Comparison of ENCODE assay signal across 16 cellular contexts in genomic region chr12:124259168-124260066, GRCh38. TPM values are rescaled to one million over a fixed set of nuclear protein-coding genes. Genes with fewer than 3 reads are reported as not detected.
A peak's percentile ranks its signal among the peaks of the same experiment; 100 is the strongest.
DNase-seq lines count a peak whose midpoint lies in the region; TF ChIP-seq lines count a peak whose summit lies in the region.
"Had no signal": no experiment of that assay in that cellular context is flagged by ENCODE, and none has a peak within 500 bp of the region (broad histone marks: within the 10 kb centered on the region; RNA-seq: fewer than 3 reads in every experiment).

No MANE protein-coding gene starts in this region.

- H2AFZ ChIP-seq in trophoblast cell (ENCODE audit: insufficient read depth, low read length, poor library complexity) = no peak overlapping the region

- H3K4me1 ChIP-seq in trophoblast cell (ENCODE audit: control insufficient read depth in 1 of 2, insufficient read depth in 2 of 2, low read length in 2 of 2) = peaks cover 0 to 3% of the 10 kb centered on the region in 2 experiments
- H3K4me1 ChIP-seq: esophagus squamous epithelium had no signal

- no peak for TF ChIP-seq CTCF in WERI-Rb-1 (IDR thresholded peaks at IDR 0.05; ENCODE audit: low read depth, low read length)
- TF ChIP-seq CTCF in chondrocyte (IDR thresholded peaks at IDR 0.05) = no peak

- H3K79me2 ChIP-seq in trophoblast cell (ENCODE audit: control insufficient read depth, insufficient read depth, low read length, poor library complexity) = no peaks in the 10 kb centered on the region

- peak; percentile 30 for DNase-seq in GDM1 (lab: John Stamatoyannopoulos, UW)
- DNase-seq in NCI-H82 (lab: John Stamatoyannopoulos, UW) = peak; percentile 78
- DNase-seq in WERI-Rb-1 = peak; percentile 61
- peak; percentile 53 to 71 for DNase-seq in trophoblast cell
- no peak for DNase-seq in activated CD4-positive, alpha-beta memory T cell treated with anti-CD3 and anti-CD28 coated beads, Interleukin-2, amount 10 ng/mL, durations not matched to agents 7 days and 5 days
- DNase-seq in chondrocyte (ENCODE audit: low spot score) = no peak
- DNase-seq in NCI-H1694 (lab: John Stamatoyannopoulos, UW) = no peak
- DNase-seq: activated CD8-positive, alpha-beta memory T cell treated with anti-CD3 and anti-CD28 coated beads, Interleukin-2, amount 50 U/mL, for 4 hours; activated naive CD8-positive, alpha-beta T cell treated with anti-CD3 and anti-CD28 coated beads for 36 hours; cerebellar nuclear complex; esophagus squamous epithelium; NCI-H1092 treated with DMSO at 0.1 percent for 48 hours; NCI-H446 treated with DMSO at 0.1 percent for 48 hours had no signal

- no peaks in the 10 kb centered on the region for H3K36me3 Mint-ChIP-seq in activated CD4-positive, alpha-beta memory T cell treated with anti-CD3 and anti-CD28 coated beads, Interleukin-2, amount 10 ng/mL, durations not matched to agents 7 days and 5 days (ENCODE audit: low read depth)
- peaks cover 1% of the 10 kb centered on the region for H3K36me3 Mint-ChIP-seq in chondrocyte (ENCODE audit: low read depth)
- H3K36me3 Mint-ChIP-seq: activated naive CD8-positive, alpha-beta T cell treated with anti-CD3 and anti-CD28 coated beads for 36 hours had no signal

- H3K4me3 ChIP-seq in WERI-Rb-1 (ENCODE audit: low read depth, low read length) (peak overlapping the region; percentile 18), trophoblast cell (ENCODE audit: low read depth, low read length) (no peak overlapping the region)
- H3K4me3 ChIP-seq: esophagus squamous epithelium had no signal

- no peak overlapping the region for H2BK120ac ChIP-seq in trophoblast cell (ENCODE audit: insufficient read depth, low read length, poor library complexity)

- H3K4ac ChIP-seq in trophoblast cell (ENCODE audit: low read depth, low read length) = no peak overlapping the region

- H3K27ac ChIP-seq in WERI-Rb-1 = peak overlapping the region; percentile 52
- H3K27ac ChIP-seq in trophoblast cell (ENCODE audit: low read depth, low read length) = no peak overlapping the region
- H3K27ac ChIP-seq: esophagus squamous epithelium, VCaP had no signal

- no peak overlapping the region for H3K18ac ChIP-seq in trophoblast cell (ENCODE audit: low read length)

- WGBS in trophoblast cell (ENCODE audit: extremely low coverage, insufficient coverage, insufficient read length) = no CpG with 5 or more reads among the region's 23 CpGs

- H3K9ac ChIP-seq in trophoblast cell (ENCODE audit: low read length) = no peak overlapping the region

- no peak overlapping the region for H2BK12ac ChIP-seq in trophoblast cell (ENCODE audit: low read length)

- H3K9me3 ChIP-seq in WERI-Rb-1 (ENCODE audit: severe bottlenecking) (no peaks in the 10 kb centered on the region), trophoblast cell (ENCODE audit: insufficient read depth, low read depth, low read length) (no peaks in the 10 kb centered on the region)
- H3K9me3 ChIP-seq: esophagus squamous epithelium had no signal

- no peak overlapping the region for H2AK5ac ChIP-seq in trophoblast cell (ENCODE audit: low read length)

- H3K4me1 Mint-ChIP-seq in activated CD4-positive, alpha-beta memory T cell treated with anti-CD3 and anti-CD28 coated beads, Interleukin-2, amount 10 ng/mL, durations not matched to agents 7 days and 5 days = peaks cover 3% of the 10 kb centered on the region
- peaks cover 20% of the 10 kb centered on the region for H3K4me1 Mint-ChIP-seq in chondrocyte (ENCODE audit: low read depth)

- no peak overlapping the region for H4K12ac ChIP-seq in trophoblast cell (ENCODE audit: low read depth, low read length)

- H4K8ac ChIP-seq in trophoblast cell (ENCODE audit: low read depth, low read length) = no peak overlapping the region

- no peaks in the 10 kb centered on the region for H3K9me3 Mint-ChIP-seq in activated CD4-positive, alpha-beta memory T cell treated with anti-CD3 and anti-CD28 coated beads, Interleukin-2, amount 10 ng/mL, durations not matched to agents 7 days and 5 days
- no peaks in the 10 kb centered on the region for H3K9me3 Mint-ChIP-seq in chondrocyte (ENCODE audit: low read depth)
- H3K9me3 Mint-ChIP-seq: activated naive CD8-positive, alpha-beta T cell treated with anti-CD3 and anti-CD28 coated beads for 36 hours had no signal

- H3K36me3 ChIP-seq in WERI-Rb-1 (no peaks in the 10 kb centered on the region), trophoblast cell (ENCODE audit: control insufficient read depth in 1 of 2, insufficient read depth in 2 of 2, low read length in 2 of 2) (no peaks in the 10 kb centered on the region)
- H3K36me3 ChIP-seq: esophagus squamous epithelium had no signal

- H4K91ac ChIP-seq in trophoblast cell (ENCODE audit: low read depth, low read length) = no peak overlapping the region

- no peak overlapping the region for H3K23ac ChIP-seq in trophoblast cell (ENCODE audit: low read length)

- H3K27me3 Mint-ChIP-seq in activated CD4-positive, alpha-beta memory T cell treated with anti-CD3 and anti-CD28 coated beads, Interleukin-2, amount 10 ng/mL, durations not matched to agents 7 days and 5 days = peaks cover 30% of the 10 kb centered on the region
- H3K27me3 Mint-ChIP-seq in chondrocyte (ENCODE audit: low read depth) = peaks cover 43% of the 10 kb centered on the region

- POLR2A ChIA-PET in activated CD4-positive, alpha-beta memory T cell treated with anti-CD3 and anti-CD28 coated beads, Interleukin-2, amount 10 ng/mL, durations not matched to agents 7 days and 5 days (lab: Charles Lee) = no interaction called here

- H2BK5ac ChIP-seq in trophoblast cell (ENCODE audit: low read depth, low read length, poor library complexity) = no peak overlapping the region

- H3K27me3 ChIP-seq in WERI-Rb-1 (ENCODE audit: insufficient read depth, low read depth, severe bottlenecking) (no peaks in the 10 kb centered on the region), trophoblast cell (ENCODE audit: insufficient read depth, low read length) (no peaks in the 10 kb centered on the region)

- no peak overlapping the region for H3K4me2 ChIP-seq in trophoblast cell (ENCODE audit: low read length)

- H3K79me1 ChIP-seq in trophoblast cell (ENCODE audit: low read length) = no peaks in the 10 kb centered on the region

- CTCF ChIA-PET in activated CD4-positive, alpha-beta memory T cell treated with anti-CD3 and anti-CD28 coated beads, Interleukin-2, amount 10 ng/mL, durations not matched to agents 7 days and 5 days (lab: Charles Lee) = no interaction called here

- H3K4me3 Mint-ChIP-seq in activated CD4-positive, alpha-beta memory T cell treated with anti-CD3 and anti-CD28 coated beads, Interleukin-2, amount 10 ng/mL, durations not matched to agents 7 days and 5 days = no peak overlapping the region
- H3K4me3 Mint-ChIP-seq in chondrocyte (ENCODE audit: unreplicated experiment) = no peak overlapping the region
- H3K4me3 Mint-ChIP-seq: activated naive CD8-positive, alpha-beta T cell treated with anti-CD3 and anti-CD28 coated beads for 36 hours had no signal

- no peak overlapping the region for H3K27ac Mint-ChIP-seq in activated CD4-positive, alpha-beta memory T cell treated with anti-CD3 and anti-CD28 coated beads, Interleukin-2, amount 10 ng/mL, durations not matched to agents 7 days and 5 days
- no peak overlapping the region for H3K27ac Mint-ChIP-seq in chondrocyte (ENCODE audit: unreplicated experiment)
- H3K27ac Mint-ChIP-seq: activated naive CD8-positive, alpha-beta T cell treated with anti-CD3 and anti-CD28 coated beads for 36 hours had no signal

- no peak overlapping the region for H3K14ac ChIP-seq in trophoblast cell (ENCODE audit: low read length)

RNA-seq across cellular contexts. Expression of gene RFLNA, which starts 35.5 kb away (rescaled TPM):
- polyA plus RNA-seq in trophoblast cell (2013) = 1.00 and 1.4 TPM in 2 replicates
- total RNA-seq in activated CD4-positive, alpha-beta memory T cell treated with anti-CD3 and anti-CD28 coated beads, Interleukin-2, amount 10 ng/mL, durations not matched to agents 7 days and 5 days = not detected
- total RNA-seq in chondrocyte = 1.0 to 4.7 TPM (median 1.3 TPM) in 3 replicates
- total RNA-seq: activated naive CD8-positive, alpha-beta T cell treated with anti-CD3 and anti-CD28 coated beads for 36 hours; HT-29; mesenteric fat pad had no signal

Comparison
In these comparisons a context has a peak if more than half of its experiments do, and no peak if none do; other contexts are left out.
1. DNase-seq: peak in GDM1 (single experiment), NCI-H82 (single experiment), WERI-Rb-1 (single experiment) and trophoblast cell (2 of 2); none in activated CD4-positive, alpha-beta memory T cell treated with anti-CD3 and anti-CD28 coated beads, Interleukin-2, amount 10 ng/mL, durations not matched to agents 7 days and 5 days (single experiment), chondrocyte (single experiment) and NCI-H1694 (single experiment).